Comparison of ENCODE assay signal across 20 cellular contexts in genomic region chr4:98646422-98646821, GRCh38. TPM values are rescaled to one million over a fixed set of nuclear protein-coding genes. Genes with fewer than 3 reads are reported as not detected.
DNase-seq lines count a peak whose midpoint lies in the region; ATAC-seq and FAIRE-seq lines count a peak whose summit lies in the region.
"Had no signal": no experiment of that assay in that cellular context is flagged by ENCODE, and none has a peak within 500 bp of the region (broad histone marks: within the 10 kb centered on the region; RNA-seq: fewer than 3 reads in every experiment).

No MANE protein-coding gene starts in this region.

- peak overlapping the region; percentile 47 for H3K27ac Mint-ChIP-seq in activated T-cell treated with anti-CD3 and anti-CD28 coated beads, Interleukin-2, amount 50 U/mL, for 24 hours
- H3K27ac Mint-ChIP-seq: CD14-positive monocyte had no signal

- no peak for DNase-seq in activated T-cell treated with anti-CD3 and anti-CD28 coated beads, Interleukin-2, amount 50 U/mL, for 24 hours
- DNase-seq in activated T-cell treated with anti-CD3 and anti-CD28 coated beads, Interleukin-2, amount 50 U/mL, for 48 hours = no peak
- DNase-seq in frontal cortex (ENCODE audit: low spot score in 2 of 2) (no peak), superior temporal gyrus (ENCODE audit: extremely low spot score) (peak; percentile 74), kidney tubule cell (ENCODE audit: low spot score) (no peak), NCI-H1436 treated with DMSO at 0.1 percent for 48 hours (lab: John Stamatoyannopoulos, UW) (no peak)
- DNase-seq: ACHN, BE2C, GM23248, H9, KBM-7, MG63, NCI-H1694 treated with DMSO at 0.1 percent for 48 hours, NCI-H2081, NCI-H2227 treated with DMSO at 0.1 percent for 48 hours, NCI-H526 treated with DMSO at 0.1 percent for 48 hours, SHP77 had no signal

- peaks cover 69% of the 10 kb centered on the region for H3K4me1 Mint-ChIP-seq in activated T-cell treated with anti-CD3 and anti-CD28 coated beads, Interleukin-2, amount 50 U/mL, for 24 hours (ENCODE audit: low read depth)
- H3K4me1 Mint-ChIP-seq: CD14-positive monocyte had no signal

- H3K9me3 Mint-ChIP-seq in activated T-cell treated with anti-CD3 and anti-CD28 coated beads, Interleukin-2, amount 50 U/mL, for 24 hours = no peaks in the 10 kb centered on the region

- ATAC-seq in HG03139 (IDR thresholded peaks at IDR 0.05; ENCODE audit: unreplicated experiment) = no peak

- H3K4me3 Mint-ChIP-seq in activated T-cell treated with anti-CD3 and anti-CD28 coated beads, Interleukin-2, amount 50 U/mL, for 24 hours = no peak overlapping the region
- H3K4me3 Mint-ChIP-seq: CD14-positive monocyte, H9 had no signal

- H3K36me3 Mint-ChIP-seq in activated T-cell treated with anti-CD3 and anti-CD28 coated beads, Interleukin-2, amount 50 U/mL, for 24 hours (ENCODE audit: low read depth) = peaks cover 10% of the 10 kb centered on the region
- H3K36me3 Mint-ChIP-seq: CD14-positive monocyte had no signal

- FAIRE-seq in frontal cortex (lab: Jason Lieb, UNC) = peak; percentile 64

- no peaks in the 10 kb centered on the region for H3K27me3 Mint-ChIP-seq in activated T-cell treated with anti-CD3 and anti-CD28 coated beads, Interleukin-2, amount 50 U/mL, for 24 hours

RNA-seq across cellular contexts. Expression of gene TSPAN5, which starts 12.0 kb away (rescaled TPM):
- total RNA-seq in frontal cortex = 67.3 TPM
- total RNA-seq: G401 had no signal
